ENCODE assay signal across 1 cellular context in the genomic region with DNA sequence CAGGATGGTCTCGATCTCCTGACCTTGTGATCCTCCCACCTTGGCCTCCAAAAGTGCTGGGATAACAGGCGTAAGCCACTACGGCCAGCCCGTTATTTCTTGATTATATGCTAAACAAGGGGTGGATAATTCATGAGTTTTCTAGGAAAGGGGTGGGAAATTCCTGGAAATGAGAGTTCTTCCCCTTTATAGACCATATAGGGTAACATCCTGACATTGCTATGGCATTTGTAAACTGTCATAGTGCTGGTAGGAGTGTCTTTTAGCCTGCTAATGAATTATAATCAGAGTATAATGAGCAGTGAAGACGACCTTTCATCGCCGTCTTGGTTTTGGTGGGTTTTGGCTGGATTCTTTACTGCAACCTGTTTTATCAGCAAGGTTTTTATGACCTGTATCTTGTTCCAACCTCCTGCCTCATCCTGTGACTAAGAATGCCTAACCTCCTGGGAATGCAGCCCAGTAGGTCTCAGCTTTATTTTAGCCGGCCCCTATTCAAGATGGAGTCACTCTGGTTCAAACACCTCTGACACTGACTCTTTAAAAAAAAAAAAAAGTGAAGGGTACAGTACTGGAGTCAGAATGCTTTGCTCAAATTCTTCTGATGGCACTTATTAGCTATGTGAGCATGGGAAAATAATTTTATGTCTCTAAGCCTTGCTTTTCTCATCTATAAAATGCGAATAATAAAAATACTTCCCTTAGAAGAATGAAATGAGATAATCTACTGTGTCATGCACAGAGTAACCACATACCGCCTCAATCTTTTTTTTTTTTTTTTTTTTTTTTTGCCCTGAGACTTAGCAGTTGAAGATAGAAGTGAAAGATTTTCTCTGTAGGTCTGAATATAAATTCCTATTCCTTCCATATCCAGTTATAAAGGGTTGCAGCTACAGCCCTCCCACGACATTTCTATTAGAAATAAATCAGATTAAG.
TF ChIP-seq lines count a peak whose summit lies in the region.

No MANE protein-coding gene starts in this region.

TF ChIP-seq in K562, 482 proteins besides CTCF, POLR2A, EP300 and RAD21 (continued from another document and continues in another):
- TF ChIP-seq ZBTB43 (CRISPR knock-in tag; IDR thresholded peaks at IDR 0.05) (no peak), ZSCAN32 (CRISPR knock-in tag; IDR thresholded peaks at IDR 0.05) (peak; percentile 83), TGIF2 (CRISPR knock-in tag; IDR thresholded peaks at IDR 0.05) (no peak), EHMT2 (IDR thresholded peaks at IDR 0.05) (no peak), SUPT5H (IDR thresholded peaks at IDR 0.05) (no peak), ZNF79 (CRISPR knock-in tag; IDR thresholded peaks at IDR 0.05; ENCODE audit: low read depth) (peak; percentile 91), CREB5 (CRISPR knock-in tag; IDR thresholded peaks at IDR 0.05) (peak; percentile 90), RUNX1 (IDR thresholded peaks at IDR 0.05; ENCODE audit: low read depth) (no peak), ZEB2 (IDR thresholded peaks at IDR 0.05) (no peak), TCF7L2 (IDR thresholded peaks at IDR 0.05; ENCODE audit: low read depth, low read length) (no peak), ZNF699 (CRISPR knock-in tag; IDR thresholded peaks at IDR 0.05; ENCODE audit: insufficient replicate concordance) (peak; percentile 89), POLR2B (IDR thresholded peaks at IDR 0.05; ENCODE audit: low read depth, partially characterized antibody) (no peak), ZSCAN29 (IDR thresholded peaks at IDR 0.05) (no peak), MAFG (tag; conservative IDR thresholded peaks at IDR 0.05) (peak; percentile 64; the same call in 1 of the 2 replicates), LARP7 (IDR thresholded peaks at IDR 0.05) (no peak), ZNF277 (CRISPR knock-in tag; IDR thresholded peaks at IDR 0.05; ENCODE audit: borderline replicate concordance) (no peak), YBX1 (IDR thresholded peaks at IDR 0.05) (no peak), SMC3 (conservative IDR thresholded peaks at IDR 0.05; ENCODE audit: insufficient read depth, low read depth, low read length) (no peak), PCBP1 (IDR thresholded peaks at IDR 0.05; ENCODE audit: low read depth, low read length, poor library complexity, severe bottlenecking) (no peak), PHB2 (IDR thresholded peaks at IDR 0.05; ENCODE audit: low read depth) (no peak), BRF1 (IDR thresholded peaks at IDR 0.05; ENCODE audit: borderline replicate concordance, extremely low read depth, insufficient read length) (no peak), PTBP1 (IDR thresholded peaks at IDR 0.05; ENCODE audit: low read depth, low read length) (no peak), ZNF551 (CRISPR knock-in tag; IDR thresholded peaks at IDR 0.05) (peak; percentile 79; the same call in 1 of the 2 replicates), ZNF253 (CRISPR knock-in tag; conservative IDR thresholded peaks at IDR 0.05) (peak; percentile 81), GABPA (tag; conservative IDR thresholded peaks at IDR 0.05; ENCODE audit: low read depth) (peak; percentile 69), ZNF766 (CRISPR knock-in tag; conservative IDR thresholded peaks at IDR 0.05) (peak; percentile 100), SMAD4 (CRISPR knock-in tag; conservative IDR thresholded peaks at IDR 0.05) (peak; percentile 99), NR3C1 (CRISPR knock-in tag; IDR thresholded peaks at IDR 0.05) (no peak), SAFB2 (IDR thresholded peaks at IDR 0.05; ENCODE audit: borderline replicate concordance, low read depth, low read length, severe bottlenecking) (no peak), MBD2 (IDR thresholded peaks at IDR 0.05; ENCODE audit: borderline replicate concordance, low read depth) (no peak), POLR3A (IDR thresholded peaks at IDR 0.05; ENCODE audit: borderline replicate concordance, extremely low read depth, insufficient read depth, insufficient read length) (no peak), ZC3H11A (IDR thresholded peaks at IDR 0.05; ENCODE audit: low read depth, low read length) (no peak), SAP30 (IDR thresholded peaks at IDR 0.05; ENCODE audit: borderline replicate concordance, insufficient read depth, low read depth, low read length, poor library complexity, severe bottlenecking) (no peak), GTF2A2 (tag; IDR thresholded peaks at IDR 0.05) (peak; percentile 99), GTF3C2 (IDR thresholded peaks at IDR 0.05; ENCODE audit: borderline replicate concordance, extremely low read depth, insufficient read length) (no peak), DEAF1 (CRISPR knock-in tag; IDR thresholded peaks at IDR 0.05) (peak; percentile 64), KLF13 (tag; IDR thresholded peaks at IDR 0.05; ENCODE audit: borderline replicate concordance, low read depth) (peak; percentile 91), CTBP1 (IDR thresholded peaks at IDR 0.05; ENCODE audit: borderline replicate concordance) (no peak; the same call in 1 of the 2 replicates), ELF2 (CRISPR knock-in tag; IDR thresholded peaks at IDR 0.05) (peak; percentile 63; the same call in 1 of the 2 replicates), FOXM1 (IDR thresholded peaks at IDR 0.05; ENCODE audit: low read depth) (no peak), FOXM1 (CRISPR knock-in tag; IDR thresholded peaks at IDR 0.05; ENCODE audit: low read depth) (no peak), HNRNPH1 (optimal IDR thresholded peaks at IDR 0.05; ENCODE audit: low read depth, low read length) (no peak), ZNF41 (CRISPR knock-in tag; conservative IDR thresholded peaks at IDR 0.05) (peak; percentile 97)
- TF ChIP-seq, protein P1, sequence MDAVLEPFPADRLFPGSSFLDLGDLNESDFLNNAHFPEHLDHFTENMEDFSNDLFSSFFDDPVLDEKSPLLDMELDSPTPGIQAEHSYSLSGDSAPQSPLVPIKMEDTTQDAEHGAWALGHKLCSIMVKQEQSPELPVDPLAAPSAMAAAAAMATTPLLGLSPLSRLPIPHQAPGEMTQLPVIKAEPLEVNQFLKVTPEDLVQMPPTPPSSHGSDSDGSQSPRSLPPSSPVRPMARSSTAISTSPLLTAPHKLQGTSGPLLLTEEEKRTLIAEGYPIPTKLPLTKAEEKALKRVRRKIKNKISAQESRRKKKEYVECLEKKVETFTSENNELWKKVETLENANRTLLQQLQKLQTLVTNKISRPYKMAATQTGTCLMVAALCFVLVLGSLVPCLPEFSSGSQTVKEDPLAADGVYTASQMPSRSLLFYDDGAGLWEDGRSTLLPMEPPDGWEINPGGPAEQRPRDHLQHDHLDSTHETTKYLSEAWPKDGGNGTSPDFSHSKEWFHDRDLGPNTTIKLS (IDR thresholded peaks at IDR 0.05; ENCODE audit: borderline replicate concordance, low read depth): no peak
- TF ChIP-seq, protein P2, sequence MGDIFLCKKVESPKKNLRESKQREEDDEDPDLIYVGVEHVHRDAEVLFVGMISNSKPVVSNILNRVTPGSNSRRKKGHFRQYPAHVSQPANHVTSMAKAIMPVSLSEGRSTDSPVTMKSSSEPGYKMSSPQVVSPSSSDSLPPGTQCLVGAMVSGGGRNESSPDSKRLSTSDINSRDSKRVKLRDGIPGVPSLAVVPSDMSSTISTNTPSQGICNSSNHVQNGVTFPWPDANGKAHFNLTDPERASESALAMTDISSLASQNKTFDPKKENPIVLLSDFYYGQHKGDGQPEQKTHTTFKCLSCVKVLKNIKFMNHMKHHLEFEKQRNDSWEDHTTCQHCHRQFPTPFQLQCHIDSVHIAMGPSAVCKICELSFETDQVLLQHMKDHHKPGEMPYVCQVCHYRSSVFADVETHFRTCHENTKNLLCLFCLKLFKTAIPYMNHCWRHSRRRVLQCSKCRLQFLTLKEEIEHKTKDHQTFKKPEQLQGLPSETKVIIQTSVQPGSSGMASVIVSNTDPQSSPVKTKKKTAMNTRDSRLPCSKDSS (IDR thresholded peaks at IDR 0.05; ENCODE audit: low read depth, partially characterized antibody): no peak
- TF ChIP-seq, protein P3, sequence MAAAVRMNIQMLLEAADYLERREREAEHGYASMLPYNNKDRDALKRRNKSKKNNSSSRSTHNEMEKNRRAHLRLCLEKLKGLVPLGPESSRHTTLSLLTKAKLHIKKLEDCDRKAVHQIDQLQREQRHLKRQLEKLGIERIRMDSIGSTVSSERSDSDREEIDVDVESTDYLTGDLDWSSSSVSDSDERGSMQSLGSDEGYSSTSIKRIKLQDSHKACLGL (CRISPR knock-in tag; IDR thresholded peaks at IDR 0.05; ENCODE audit: borderline replicate concordance, poor library complexity, severe bottlenecking): peak; percentile 60
- TF ChIP-seq, protein P4, sequence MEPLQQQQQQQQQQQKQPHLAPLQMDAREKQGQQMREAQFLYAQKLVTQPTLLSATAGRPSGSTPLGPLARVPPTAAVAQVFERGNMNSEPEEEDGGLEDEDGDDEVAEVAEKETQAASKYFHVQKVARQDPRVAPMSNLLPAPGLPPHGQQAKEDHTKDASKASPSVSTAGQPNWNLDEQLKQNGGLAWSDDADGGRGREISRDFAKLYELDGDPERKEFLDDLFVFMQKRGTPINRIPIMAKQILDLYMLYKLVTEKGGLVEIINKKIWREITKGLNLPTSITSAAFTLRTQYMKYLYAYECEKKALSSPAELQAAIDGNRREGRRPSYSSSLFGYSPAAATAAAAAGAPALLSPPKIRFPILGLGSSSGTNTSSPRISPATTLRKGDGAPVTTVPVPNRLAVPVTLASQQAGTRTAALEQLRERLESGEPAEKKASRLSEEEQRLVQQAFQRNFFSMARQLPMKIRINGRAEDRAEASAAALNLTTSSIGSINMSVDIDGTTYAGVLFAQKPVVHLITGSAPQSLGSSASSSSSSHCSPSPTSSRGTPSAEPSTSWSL (CRISPR knock-in tag; IDR thresholded peaks at IDR 0.05; ENCODE audit: borderline replicate concordance): peak; percentile 90; the same call in 1 of the 2 replicates
